Comparison of ENCODE assay signal across 1 cellular context in genomic region chr3:57594576-57594975, GRCh38.
TF ChIP-seq lines count a peak whose summit lies in the region.

No MANE protein-coding gene starts in this region.

TF ChIP-seq in GM23338, 12 proteins besides CTCF, POLR2A, EP300 and RAD21 (continued from another document):
- TF ChIP-seq ZNF462 (CRISPR knock-in tag; IDR thresholded peaks at IDR 0.05), result no peak
- no peak for TF ChIP-seq NANOG (IDR thresholded peaks at IDR 0.05; ENCODE audit: borderline replicate concordance)
- TF ChIP-seq ETS1 (IDR thresholded peaks at IDR 0.05), result no peak
- no peak for TF ChIP-seq EZH2phosphoT487 (IDR thresholded peaks at IDR 0.05; ENCODE audit: unreplicated experiment)
- TF ChIP-seq EZH2 (IDR thresholded peaks at IDR 0.05; ENCODE audit: low read depth, unreplicated experiment), result no peak
- TF ChIP-seq POLR2AphosphoS5 (IDR thresholded peaks at IDR 0.05; ENCODE audit: low read depth), result no peak
- no peak for TF ChIP-seq ZNF331 (CRISPR knock-in tag; IDR thresholded peaks at IDR 0.05; ENCODE audit: low read depth)
